Comparison of ENCODE assay signal across 8 cellular contexts in genomic region chr19:41327499-41328156, GRCh38. TPM values are rescaled to one million over a fixed set of nuclear protein-coding genes. Genes with fewer than 3 reads are reported as not detected.
A peak's percentile ranks its signal among the peaks of the same experiment; 100 is the strongest.
DNase-seq lines count a peak whose midpoint lies in the region; ATAC-seq and TF ChIP-seq lines count a peak whose summit lies in the region.

No MANE protein-coding gene starts in this region.

- DNase-seq in NOMO-1 treated with dmso at 0.1 percent for 144 hours (lab: John Stamatoyannopoulos, UW; ENCODE audit: unreplicated experiment): peak; percentile 80
- DNase-seq in activated T-cell treated with anti-CD3 and anti-CD28 coated beads, Interleukin-2, amount 50 U/mL, for 72 hours: peak; percentile 93 to 95
- peak; percentile 87 for DNase-seq in germinal center (ENCODE audit: low spot score)
- no peak for DNase-seq in progenitor cell of endocrine pancreas (ENCODE audit: low spot score, unreplicated experiment)
- DNase-seq in ureter (ENCODE audit: low spot score): peak; percentile 87
- no peak for DNase-seq in middle frontal gyrus (ENCODE audit: extremely low spot score, low spot score)

- peak overlapping the region; percentile 56 for H3K27ac Mint-ChIP-seq in activated T-cell treated with anti-CD3 and anti-CD28 coated beads, Interleukin-2, amount 50 U/mL, for 72 hours
- no peak overlapping the region for H3K27ac Mint-ChIP-seq in progenitor cell of endocrine pancreas

- no peaks in the 10 kb centered on the region for H3K27me3 Mint-ChIP-seq in activated T-cell treated with anti-CD3 and anti-CD28 coated beads, Interleukin-2, amount 50 U/mL, for 72 hours (ENCODE audit: low read depth)
- H3K27me3 Mint-ChIP-seq in progenitor cell of endocrine pancreas: peaks cover 11% of the 10 kb centered on the region

- H3K9me3 Mint-ChIP-seq in activated T-cell treated with anti-CD3 and anti-CD28 coated beads, Interleukin-2, amount 50 U/mL, for 72 hours: no peaks in the 10 kb centered on the region
- no peaks in the 10 kb centered on the region for H3K9me3 Mint-ChIP-seq in progenitor cell of endocrine pancreas (ENCODE audit: low read depth)

- TF ChIP-seq CTCF in progenitor cell of endocrine pancreas (IDR thresholded peaks at IDR 0.05; ENCODE audit: unreplicated experiment): no peak

- H3K4me3 Mint-ChIP-seq in activated T-cell treated with anti-CD3 and anti-CD28 coated beads, Interleukin-2, amount 50 U/mL, for 72 hours: peak overlapping the region; percentile 81
- peak overlapping the region; percentile 1 for H3K4me3 Mint-ChIP-seq in progenitor cell of endocrine pancreas (ENCODE audit: low read depth)

- peaks cover 76% of the 10 kb centered on the region for H3K4me1 Mint-ChIP-seq in activated T-cell treated with anti-CD3 and anti-CD28 coated beads, Interleukin-2, amount 50 U/mL, for 72 hours (ENCODE audit: low read depth)
- peaks cover 35% of the 10 kb centered on the region for H3K4me1 Mint-ChIP-seq in progenitor cell of endocrine pancreas (ENCODE audit: low read depth)

- peaks cover 15 to 25% of the 10 kb centered on the region in 2 donors for H3K36me3 Mint-ChIP-seq in activated T-cell treated with anti-CD3 and anti-CD28 coated beads, Interleukin-2, amount 50 U/mL, for 72 hours (ENCODE audit: insufficient read depth in 2 of 2)
- peaks cover 3% of the 10 kb centered on the region for H3K36me3 Mint-ChIP-seq in progenitor cell of endocrine pancreas (ENCODE audit: insufficient read depth)

- ATAC-seq in GM18498 (IDR thresholded peaks at IDR 0.05; ENCODE audit: unreplicated experiment) (peak; percentile 72), HG02571 (IDR thresholded peaks at IDR 0.05; ENCODE audit: unreplicated experiment) (peak; percentile 58)
- peak; percentile 82 to 83 for ATAC-seq in activated T-cell treated with anti-CD3 and anti-CD28 coated beads, Interleukin-2, amount 50 U/mL, for 72 hours (replicated peaks in 1 of 2)

RNA-seq across cellular contexts. Expression of gene CCDC97, which starts 17.7 kb away (rescaled TPM):
- 10 to 100 TPM; 28.8 to 33.4 TPM for total RNA-seq in activated T-cell treated with anti-CD3 and anti-CD28 coated beads, Interleukin-2, amount 50 U/mL, for 72 hours
- total RNA-seq in progenitor cell of endocrine pancreas (44.9 and 46.5 TPM in 2 replicates), ureter (38.3 TPM)

RNA-seq across cellular contexts. Expression of gene TGFB1, which starts 26.1 kb away (rescaled TPM):
- total RNA-seq in activated T-cell treated with anti-CD3 and anti-CD28 coated beads, Interleukin-2, amount 50 U/mL, for 72 hours: 10 to 100 TPM; 93.5 to 94.2 TPM
- total RNA-seq in progenitor cell of endocrine pancreas: 4.3 and 5.5 TPM in 2 replicates
- 26.3 TPM for total RNA-seq in ureter

RNA-seq across cellular contexts. Expression of gene B9D2, which starts 36.3 kb away (rescaled TPM):
- 1 to 10 TPM; 6.4 to 7.7 TPM for total RNA-seq in activated T-cell treated with anti-CD3 and anti-CD28 coated beads, Interleukin-2, amount 50 U/mL, for 72 hours
- 8.6 and 10.7 TPM in 2 replicates for total RNA-seq in progenitor cell of endocrine pancreas
- 6.1 TPM for total RNA-seq in ureter

RNA-seq across cellular contexts. Expression of gene TMEM91, which starts 48.7 kb away (rescaled TPM):
- 10 to 100 TPM; 12.3 to 12.8 TPM for total RNA-seq in activated T-cell treated with anti-CD3 and anti-CD28 coated beads, Interleukin-2, amount 50 U/mL, for 72 hours
- total RNA-seq in progenitor cell of endocrine pancreas (12.8 and 14.3 TPM in 2 replicates), ureter (12.2 TPM)

Comparison
In these comparisons a context has a peak if more than half of its experiments do, and no peak if none do; other contexts are left out.
1. DNase-seq: peak in NOMO-1 treated with dmso at 0.1 percent for 144 hours (single experiment), activated T-cell treated with anti-CD3 and anti-CD28 coated beads, Interleukin-2, amount 50 U/mL, for 72 hours (2 of 2), germinal center (single experiment) and ureter (single experiment); none in progenitor cell of endocrine pancreas (single experiment) and middle frontal gyrus (single experiment).
2. Peak in every context shown above with its lines, with median percentiles within 50 percentile points of each other: ATAC-seq.